In the genomic region with DNA sequence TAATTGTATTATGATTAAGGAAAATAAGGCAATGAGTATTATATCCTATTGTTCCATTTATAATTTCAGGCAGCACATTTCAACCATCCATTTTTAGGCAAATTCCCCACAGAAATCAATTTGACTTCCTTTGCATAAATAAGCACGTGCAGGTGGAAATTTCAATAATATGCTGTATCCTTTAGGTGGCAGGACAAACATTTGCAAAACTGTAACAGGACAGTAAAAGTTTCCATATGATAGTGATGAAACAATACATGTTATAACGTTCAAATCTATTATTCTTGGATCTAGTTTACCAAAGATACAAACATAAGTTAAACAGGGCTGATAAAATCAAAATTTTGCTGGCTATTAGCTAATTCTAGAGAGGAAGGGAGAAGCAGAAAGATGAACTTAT, we compare ENCODE assay signal across 1 cellular context.
TF ChIP-seq lines count a peak whose summit lies in the region.

No MANE protein-coding gene starts in this region.

TF ChIP-seq in IMR-90, 13 proteins besides CTCF, POLR2A, EP300 and RAD21:
- TF ChIP-seq MXI1 (IDR thresholded peaks at IDR 0.05; ENCODE audit: borderline replicate concordance, low read depth, low read length): no peak
- no peak for TF ChIP-seq MAFK (IDR thresholded peaks at IDR 0.05; ENCODE audit: low read depth, low read length)
- no peak for TF ChIP-seq RCOR1 (IDR thresholded peaks at IDR 0.05; ENCODE audit: insufficient replicate concordance, low read length)
- no peak for TF ChIP-seq SMC3 (IDR thresholded peaks at IDR 0.05; ENCODE audit: low read depth, low read length)
- no peak for TF ChIP-seq USF2 (IDR thresholded peaks at IDR 0.05; ENCODE audit: low read depth, low read length)
- TF ChIP-seq FOS (IDR thresholded peaks at IDR 0.05; ENCODE audit: low read depth, low read length): no peak
- no peak for TF ChIP-seq NFE2L2 (IDR thresholded peaks at IDR 0.05; ENCODE audit: low read depth, low read length)
- TF ChIP-seq RFX5 (IDR thresholded peaks at IDR 0.05; ENCODE audit: low read depth, low read length): no peak
- TF ChIP-seq BHLHE40 (IDR thresholded peaks at IDR 0.05; ENCODE audit: low read depth, low read length): no peak
- no peak for TF ChIP-seq MAZ (IDR thresholded peaks at IDR 0.05; ENCODE audit: borderline replicate concordance, low read depth, low read length)
- no peak for TF ChIP-seq ELK1 (IDR thresholded peaks at IDR 0.05; ENCODE audit: borderline replicate concordance, low read depth, low read length)
- TF ChIP-seq CHD1 (IDR thresholded peaks at IDR 0.05; ENCODE audit: low read depth, low read length): no peak
- no peak for TF ChIP-seq CEBPB (IDR thresholded peaks at IDR 0.05; ENCODE audit: low read depth, low read length)
